In genomic region chr11:77126861-77127673, GRCh38 we compare ENCODE assay signal across 8 cellular contexts. TPM values are rescaled to one million over a fixed set of nuclear protein-coding genes. Genes with fewer than 3 reads are reported as not detected.
DNase-seq lines count a peak whose midpoint lies in the region; ATAC-seq, FAIRE-seq and TF ChIP-seq lines count a peak whose summit lies in the region.

No MANE protein-coding gene starts in this region.

- intact Hi-C loops in GM12878 (cut with micrococcal nuclease; ENCODE audit: unreplicated experiment): loop anchor here (1.0 to 5.0 kb wide), 3 partner anchors 61 to 492 kb away; no protein-coding TSS in a partner anchor

- H3K4me1 ChIP-seq in GM12878 (ENCODE audit: control insufficient read depth, insufficient read depth, low read length): 0 out of 2 replicates have a peak, but pooled peaks cover 3% of the 10 kb centered on the region
- peaks cover 27 to 37% (median 33%) of the 10 kb centered on the region in 3 donors for H3K4me1 ChIP-seq in skeletal muscle tissue (ENCODE audit: control insufficient read depth in 3 of 3, insufficient read depth in 3 of 3, low read length in 3 of 3)

- no peak for TF ChIP-seq POLR2A in GM12878 (IDR thresholded peaks at IDR 0.05; ENCODE audit: low read depth, low read length)

- TF ChIP-seq RAD21 in GM12878 (IDR thresholded peaks at IDR 0.05; ENCODE audit: insufficient read depth, low read depth, low read length): peak; percentile 59

- H3K4me3 ChIP-seq in GM12878: no peak overlapping the region
- peak overlapping the region; percentile 50 for H3K4me3 ChIP-seq in iPS-18c (ENCODE audit: insufficient read depth, low read depth, low read length)
- peak overlapping the region; percentile 55 to 70 (median 67) for H3K4me3 ChIP-seq in skeletal muscle tissue (ENCODE audit: low read length in 3 of 3)

- TF ChIP-seq EP300 in GM12878 (IDR thresholded peaks at IDR 0.05; ENCODE audit: borderline replicate concordance in 1 of 2, control insufficient read depth in 1 of 2, low read depth in 2 of 2, low read length in 2 of 2): no peak

- in situ Hi-C loops in GM12878 (cut with MboI): no loop called here

- peak overlapping the region; percentile 71 for H3K4me2 ChIP-seq in GM12878 (ENCODE audit: control insufficient read depth, insufficient read depth)

- H2AFZ ChIP-seq in GM12878 (ENCODE audit: control insufficient read depth, low read depth, low read length): peak overlapping the region; percentile 52

- CTCF ChIA-PET in GM12878 (lab: Yijun Ruan, JAX): interaction anchor here (0.6 to 3.6 kb wide), 29 partner anchors 9 to 721 kb away, joined by 3 to 50 read pairs (median 4); no protein-coding TSS in a partner anchor

- H3K27ac ChIP-seq in GM12878 (ENCODE audit: control insufficient read depth, insufficient read depth): no peak overlapping the region
- no peak overlapping the region for H3K27ac ChIP-seq in skeletal muscle tissue (ENCODE audit: low read depth, low read length)

- DNase-seq in ELF-1 (ENCODE audit: low read depth, low spot score) (peak; percentile 82), HuH-7 (ENCODE audit: low spot score) (peak; percentile 85), T-helper 22 cell (ENCODE audit: low read depth) (peak; percentile 18), GM12878 (ENCODE audit: low read depth, low spot score) (no peak)

- no TSS peak for BruUV-seq in GM12878 (replicated peaks; lab: Mats Ljungman, UMichigan)

- H3K79me2 ChIP-seq in GM12878 (ENCODE audit: control insufficient read depth, insufficient read depth, low read length): no peaks in the 10 kb centered on the region

- H3K36me3 ChIP-seq in GM12878 (ENCODE audit: control insufficient read depth in 2 of 2, insufficient read depth in 2 of 2, low read length in 1 of 2) (no peaks in the 10 kb centered on the region), skeletal muscle tissue (ENCODE audit: control insufficient read depth in 3 of 3, insufficient read depth in 3 of 3, low read length in 3 of 3) (no peaks in the 10 kb centered on the region)

- H3K9ac ChIP-seq in GM12878 (ENCODE audit: control insufficient read depth, insufficient read depth, low read length): no peak overlapping the region
- H3K9ac ChIP-seq in skeletal muscle tissue (ENCODE audit: low read depth in 1 of 3, low read length in 3 of 3): peak overlapping the region; percentile 15 to 68 (median 68)

- H3K27me3 ChIP-seq in GM12878 (replicated peaks in 1 of 2; ENCODE audit: control insufficient read depth in 2 of 2, insufficient read depth in 2 of 2, low read length in 1 of 2) (peaks cover 0 to 3% of the 10 kb centered on the region in 2 experiments; a peak in 2 of 4 replicates), skeletal muscle tissue (ENCODE audit: control insufficient read depth in 3 of 3, insufficient read depth in 3 of 3, low read length in 3 of 3) (peaks cover 0 to 6% (median 4%) of the 10 kb centered on the region in 3 donors)

- 2% methylated on average over 33 of the region's 33 CpGs for WGBS in GM12878 (ENCODE audit: insufficient coverage, insufficient replicate concordance, low lambda C conversion rate, missing lambda C conversion rate)

- POLR2A ChIA-PET in GM12878 (lab: Charles Lee): interaction anchor here (0.6 kb wide), 1 partner anchor 419 kb away, joined by 4 read pairs; no protein-coding TSS in a partner anchor

- no peaks in the 10 kb centered on the region for H3K9me3 ChIP-seq in GM12878 (replicated peaks; ENCODE audit: control insufficient read depth, insufficient read depth, low read length)
- no peaks in the 10 kb centered on the region for H3K9me3 ChIP-seq in iPS-18c (ENCODE audit: control insufficient read depth, insufficient read depth, low read length)
- no peaks in the 10 kb centered on the region for H3K9me3 ChIP-seq in skeletal muscle tissue (ENCODE audit: control insufficient read depth in 3 of 3, low read length in 3 of 3)

- TF ChIP-seq CTCF in GM12878 (IDR thresholded peaks at IDR 0.05 in 2 of 3, conservative IDR thresholded peaks at IDR 0.05 in 1 of 3; ENCODE audit: control insufficient read depth in 2 of 3, extremely low read depth in 1 of 3, insufficient read depth in 1 of 3, low read depth in 3 of 3, low read length in 3 of 3): peak; percentile 84 to 99 (median 98)

- H4K20me1 ChIP-seq in GM12878 (ENCODE audit: control insufficient read depth, insufficient read depth): no peaks in the 10 kb centered on the region

- peak; percentile 35 for FAIRE-seq in GM12878 (lab: Jason Lieb, UNC)

- RAD21 ChIA-PET in GM12878 (lab: Charles Lee; ENCODE audit: unreplicated experiment): interaction anchor here (0.8 to 1.9 kb wide), 6 partner anchors 20 to 430 kb away, joined by 3 to 13 read pairs (median 4); no protein-coding TSS in a partner anchor

- SMC1A ChIA-PET in GM12878 (lab: Charles Lee; ENCODE audit: uncharacterized antibody, unreplicated experiment): interaction anchor here (0.6 to 2.3 kb wide), 8 partner anchors 9 to 492 kb away, joined by 3 to 20 read pairs (median 4); no protein-coding TSS in a partner anchor

- ATAC-seq in GM12878 (peak; percentile 88), GM18873 (IDR thresholded peaks at IDR 0.05; ENCODE audit: low FRiP score, unreplicated experiment) (no peak), GM21360 (IDR thresholded peaks at IDR 0.05; ENCODE audit: unreplicated experiment) (no peak)

TF ChIP-seq in GM12878, 131 proteins besides CTCF, POLR2A, EP300 and RAD21 (continues in another document):
- no peak for TF ChIP-seq ATF2 (IDR thresholded peaks at IDR 0.05; ENCODE audit: low read length)
- TF ChIP-seq TARDBP (IDR thresholded peaks at IDR 0.05; ENCODE audit: borderline replicate concordance): no peak
- TF ChIP-seq SMAD5 (IDR thresholded peaks at IDR 0.05; ENCODE audit: low read depth): no peak
- TF ChIP-seq STAT1 (conservative IDR thresholded peaks at IDR 0.05): no peak
- no peak; the same call in 1 of the 2 replicates for TF ChIP-seq LARP7 (IDR thresholded peaks at IDR 0.05)
- no peak for TF ChIP-seq MEF2A (IDR thresholded peaks at IDR 0.05; ENCODE audit: insufficient read depth, low read depth, low read length)
- TF ChIP-seq PBX3 (IDR thresholded peaks at IDR 0.05; ENCODE audit: insufficient replicate concordance, low read depth, low read length): no peak

RNA-seq across cellular contexts. Expression of gene MYO7A, which starts 1.0 kb away (rescaled TPM):
- 0.13 TPM in 1 of 2 replicates, not detected in the other for total RNA-seq in GM12878 (2013; cell fraction: nucleolus; rRNA removed)
- not detected in 2 replicates for total RNA-seq in GM12878 (2014; rRNA removed)
- not detected in 2 replicates for total RNA-seq in GM12878 (2014; rRNA removed; fragmentation: Illumina TruSeq; extraction: Trizol)
- 0.21 and 0.24 TPM in 2 replicates for total RNA-seq in GM12878 (2021)
- not detected for polyA plus RNA-seq in GM12878 (2011; ENCODE audit: low read depth)
- 0.04 TPM in 1 of 2 replicates, not detected in the other for polyA plus RNA-seq in GM12878 (2011; rRNA removed)
- polyA plus RNA-seq in GM12878 (2011; cell fraction: cytosol; rRNA removed): 0.02 TPM in 1 of 2 replicates, not detected in the other
- polyA plus RNA-seq in GM12878 (2011; cell fraction: nucleus; rRNA removed): 0.06 and 0.07 TPM in 2 replicates
- 0.03 TPM in 1 of 2 replicates, not detected in the other for polyA plus RNA-seq in GM12878 (2012)
- polyA plus RNA-seq in GM12878 (2014; fragmentation: Illumina TruSeq; extraction: Trizol): 0.01 TPM in 1 of 2 replicates, not detected in the other
- polyA plus RNA-seq in GM12878 (2014; fragmentation: Nextera tagmentation; extraction: Ambion mirVana): not detected
- 0.04 TPM in 1 of 2 replicates, not detected in the other for polyA plus RNA-seq in GM12878 (2014; rRNA removed)
- polyA plus RNA-seq in GM12878 (2016; fragmentation: Nextera tagmentation; extraction: Ambion mirVana): not detected
- polyA minus RNA-seq in GM12878 (2011; rRNA and poly(A)+ RNA removed): not detected in 2 replicates
- polyA minus RNA-seq in GM12878 (2011; cell fraction: cytosol; rRNA and poly(A)+ RNA removed): not detected in 2 replicates
- 0.10 TPM in 1 of 2 replicates, not detected in the other for polyA minus RNA-seq in GM12878 (2011; cell fraction: nucleus; rRNA and poly(A)+ RNA removed)
- total RNA-seq in skeletal muscle tissue: 6.3 TPM

RNA-seq across cellular contexts. Expression of gene OMP, which starts 24.4 kb away (rescaled TPM):
- total RNA-seq in GM12878 (2013; cell fraction: nucleolus; rRNA removed): not detected in 2 replicates
- not detected in 2 replicates for total RNA-seq in GM12878 (2014; rRNA removed)
- total RNA-seq in GM12878 (2014; rRNA removed; fragmentation: Illumina TruSeq; extraction: Trizol): not detected in 2 replicates
- not detected in 2 replicates for total RNA-seq in GM12878 (2021)
- not detected for polyA plus RNA-seq in GM12878 (2011; ENCODE audit: low read depth)
- polyA plus RNA-seq in GM12878 (2011; rRNA removed): not detected in 2 replicates
- polyA plus RNA-seq in GM12878 (2011; cell fraction: cytosol; rRNA removed): not detected in 2 replicates
- 0.34 TPM in 1 of 2 replicates, not detected in the other for polyA plus RNA-seq in GM12878 (2011; cell fraction: nucleus; rRNA removed)
- polyA plus RNA-seq in GM12878 (2012): not detected in 2 replicates
- not detected in 2 replicates for polyA plus RNA-seq in GM12878 (2014; fragmentation: Illumina TruSeq; extraction: Trizol)
- not detected for polyA plus RNA-seq in GM12878 (2014; fragmentation: Nextera tagmentation; extraction: Ambion mirVana)
- not detected in 2 replicates for polyA plus RNA-seq in GM12878 (2014; rRNA removed)
- not detected for polyA plus RNA-seq in GM12878 (2016; fragmentation: Nextera tagmentation; extraction: Ambion mirVana)
- not detected in 2 replicates for polyA minus RNA-seq in GM12878 (2011; rRNA and poly(A)+ RNA removed)
- polyA minus RNA-seq in GM12878 (2011; cell fraction: cytosol; rRNA and poly(A)+ RNA removed): not detected in 2 replicates
- not detected in 2 replicates for polyA minus RNA-seq in GM12878 (2011; cell fraction: nucleus; rRNA and poly(A)+ RNA removed)
- 1.6 TPM for total RNA-seq in skeletal muscle tissue
